13 cellular contexts compared by ENCODE assay signal in genomic region chr2:69902213-69902922, GRCh38. TPM values are rescaled to one million over a fixed set of nuclear protein-coding genes. Genes with fewer than 3 reads are reported as not detected.
A peak's percentile ranks its signal among the peaks of the same experiment; 100 is the strongest.
DNase-seq lines count a peak whose midpoint lies in the region; ATAC-seq and TF ChIP-seq lines count a peak whose summit lies in the region.
"Had no signal": no experiment of that assay in that cellular context is flagged by ENCODE, and none has a peak within 500 bp of the region (broad histone marks: within the 10 kb centered on the region; RNA-seq: fewer than 3 reads in every experiment).

No MANE protein-coding gene starts in this region.

- intact Hi-C loops in activated naive CD4-positive, alpha-beta T cell treated with anti-CD3 and anti-CD28 coated beads for 36 hours (cut with micrococcal nuclease), result no loop called here
- intact Hi-C loops in heart left ventricle (cut with DNase I), result no loop called here
- intact Hi-C loops in transverse colon (cut with DNase I; ENCODE audit: low total_unique reads), result no loop called here

- TF ChIP-seq POLR2A in heart left ventricle (IDR thresholded peaks at IDR 0.05) (no peak), transverse colon (IDR thresholded peaks at IDR 0.05) (no peak)

- WGBS in heart left ventricle, 4 donors, result 58 to 68% (median 62%) methylated on average over 8 of the region's 8 CpGs
- 50 to 57% methylated on average over 8 of the region's 8 CpGs for WGBS in transverse colon (ENCODE audit: low coverage in 1 of 2), 2 donors

- peak overlapping the region; percentile 82 for H3K27ac Mint-ChIP-seq in activated naive CD4-positive, alpha-beta T cell treated with anti-CD3 and anti-CD28 coated beads for 36 hours
- H3K27ac Mint-ChIP-seq in T-helper 17 cell, result peak overlapping the region; percentile 95
- H3K27ac Mint-ChIP-seq: type B pancreatic cell had no signal

- H3K27me3 Mint-ChIP-seq in activated naive CD4-positive, alpha-beta T cell treated with anti-CD3 and anti-CD28 coated beads for 36 hours (ENCODE audit: low read depth), result no peaks in the 10 kb centered on the region
- H3K27me3 Mint-ChIP-seq in T-helper 17 cell, result no peaks in the 10 kb centered on the region
- H3K27me3 Mint-ChIP-seq: type B pancreatic cell had no signal

- H3K27ac ChIP-seq in heart left ventricle (peak overlapping the region in 1 of 12 donors; percentile 66), transverse colon (peak overlapping the region; percentile 9 to 41 (median 30))
- H3K27ac ChIP-seq: epithelial cell of prostate, KMS-11 had no signal

- no peaks in the 10 kb centered on the region for H3K27me3 ChIP-seq in heart left ventricle
- no peaks in the 10 kb centered on the region for H3K27me3 ChIP-seq in transverse colon

- peak; percentile 24 for DNase-seq in activated naive CD4-positive, alpha-beta T cell treated with anti-CD3 and anti-CD28 coated beads for 36 hours
- no peak for DNase-seq in activated naive CD4-positive, alpha-beta T cell treated with anti-CD3 and anti-CD28 coated beads, Interleukin-2, amount 50 U/mL, for 16 hours
- no peak for DNase-seq in T-helper 17 cell
- peak in 3 of 5 donors; percentile 32 to 71 (median 37) for DNase-seq in heart left ventricle
- peak; percentile 24 for DNase-seq in transverse colon
- DNase-seq in NCI-H524 (lab: John Stamatoyannopoulos, UW), result no peak
- DNase-seq: activated effector memory CD4-positive, alpha-beta T cell treated with anti-CD3 and anti-CD28 coated beads, Interleukin-2, amount 50 U/mL, for 16 hours; kidney glomerular epithelial cell had no signal

- ATAC-seq in T-helper 17 cell, result peak; percentile 55
- no peak for ATAC-seq in heart left ventricle
- ATAC-seq in GM18870 (IDR thresholded peaks at IDR 0.05; ENCODE audit: unreplicated experiment), result no peak
- no peak for ATAC-seq in HG02588 (IDR thresholded peaks at IDR 0.05; ENCODE audit: unreplicated experiment)

- H3K36me3 ChIP-seq in heart left ventricle (peaks cover 0 to 94% (median 88%) of the 10 kb centered on the region in 9 donors), transverse colon (peaks cover 0 to 73% (median 23%) of the 10 kb centered on the region in 4 donors)

- peak overlapping the region; percentile 81 for H3K4me3 Mint-ChIP-seq in activated naive CD4-positive, alpha-beta T cell treated with anti-CD3 and anti-CD28 coated beads for 36 hours
- peak overlapping the region; percentile 95 for H3K4me3 Mint-ChIP-seq in T-helper 17 cell
- H3K4me3 Mint-ChIP-seq: type B pancreatic cell had no signal

- H3K4me1 ChIP-seq in heart left ventricle (peaks cover 0 to 19% (median 0%) of the 10 kb centered on the region in 12 donors), transverse colon (peaks cover 0 to 11% (median 2%) of the 10 kb centered on the region in 4 donors)

- peaks cover 33% of the 10 kb centered on the region for H3K36me3 Mint-ChIP-seq in activated naive CD4-positive, alpha-beta T cell treated with anti-CD3 and anti-CD28 coated beads for 36 hours (ENCODE audit: low read depth)
- H3K36me3 Mint-ChIP-seq in T-helper 17 cell (ENCODE audit: low read depth), result peaks cover 6% of the 10 kb centered on the region

- TF ChIP-seq CTCF in heart left ventricle (IDR thresholded peaks at IDR 0.05), result no peak
- no peak for TF ChIP-seq CTCF in transverse colon (IDR thresholded peaks at IDR 0.05)

- no peaks in the 10 kb centered on the region for H3K9me3 Mint-ChIP-seq in activated naive CD4-positive, alpha-beta T cell treated with anti-CD3 and anti-CD28 coated beads for 36 hours
- H3K9me3 Mint-ChIP-seq: type B pancreatic cell had no signal

- CTCF ChIA-PET in activated naive CD4-positive, alpha-beta T cell treated with anti-CD3 and anti-CD28 coated beads for 36 hours (lab: Charles Lee), result interaction anchor here (0.7 to 1.5 kb wide), 7 partner anchors 10 to 401 kb away, joined by 3 to 8 read pairs (median 3); no protein-coding TSS in a partner anchor

- TF ChIP-seq EP300 in transverse colon (IDR thresholded peaks at IDR 0.05; ENCODE audit: low read depth), result no peak

- H3K9me3 ChIP-seq in T-helper 17 cell (ENCODE audit: control insufficient read depth, low read length, poor library complexity, severe bottlenecking) (no peaks in the 10 kb centered on the region), heart left ventricle (no peaks in the 10 kb centered on the region), transverse colon (no peaks in the 10 kb centered on the region)

- H3K4me3 ChIP-seq in heart left ventricle, result peak overlapping the region in 1 of 12 donors; percentile 8
- peak overlapping the region in 1 of 4 donors; percentile 13 for H3K4me3 ChIP-seq in transverse colon

- H3K4me1 Mint-ChIP-seq in activated naive CD4-positive, alpha-beta T cell treated with anti-CD3 and anti-CD28 coated beads for 36 hours (ENCODE audit: low read depth), result peaks cover 47% of the 10 kb centered on the region
- H3K4me1 Mint-ChIP-seq in T-helper 17 cell, result peaks cover 27% of the 10 kb centered on the region

- in situ Hi-C loops in transverse colon (cut with MboI; ENCODE audit: low pct_ligation_motif_present in 1 of 4, low pct_unique_long_range_greater_than_20kb in 1 of 4, low sequenced_read_pairs in 3 of 4), result loop anchor here in 2 of 4 donors (10.0 to 25.0 kb wide), 2 partner anchors 160 to 242 kb away; no protein-coding TSS in a partner anchor

RNA-seq across cellular contexts. Expression of gene SNRNP27, which starts 8.6 kb away (rescaled TPM):
- 10 to 100 TPM; 56.7 to 64.6 TPM for total RNA-seq in activated naive CD4-positive, alpha-beta T cell treated with anti-CD3 and anti-CD28 coated beads for 36 hours
- total RNA-seq in T-helper 17 cell, result 10 to 100 TPM; 33.5 to 38.6 TPM
- total RNA-seq in heart left ventricle, result 10 to 100 TPM; 48.4 to 75.4 (median 55.0) TPM
- 10 to 100 TPM; 37.5 to 97.8 TPM for polyA plus RNA-seq in heart left ventricle
- total RNA-seq in transverse colon, result 10 to 100 TPM in 3 of 4 donors, 1 to 10 TPM in 1; 2.4 to 75.4 (median 63.6) TPM

RNA-seq across cellular contexts. Expression of gene MXD1, which starts 12.5 kb away (rescaled TPM):
- 1 to 10 TPM; 7.6 to 9.6 TPM for total RNA-seq in activated naive CD4-positive, alpha-beta T cell treated with anti-CD3 and anti-CD28 coated beads for 36 hours
- total RNA-seq in T-helper 17 cell (10 to 100 TPM; 45.0 to 46.2 TPM), heart left ventricle (10 to 100 TPM in 1 of 9 donors, 1 to 10 TPM in 8; 3.2 to 17.0 (median 5.1) TPM), transverse colon (100 to 1,000 TPM in 2 of 4 donors, 10 to 100 TPM in 2; 11.7 to 154 (median 113) TPM)
- 1 to 10 TPM; 1.6 to 3.7 TPM for polyA plus RNA-seq in heart left ventricle

RNA-seq across cellular contexts. Expression of gene ASPRV1, which starts 59.1 kb away (rescaled TPM):
- total RNA-seq in activated naive CD4-positive, alpha-beta T cell treated with anti-CD3 and anti-CD28 coated beads for 36 hours, result under 1 TPM; 0.41 to 0.59 TPM
- total RNA-seq in T-helper 17 cell, result 1 to 10 TPM; 1.1 to 1.7 TPM
- total RNA-seq in heart left ventricle, result under 1 TPM in 8 of 9 donors, not detected in 1; 0.28 to 0.94 (median 0.56) TPM
- polyA plus RNA-seq in heart left ventricle, result 1 to 10 TPM in 1 of 2 donors, under 1 TPM in 1; 0.50 to 1.4 TPM
- 1 to 10 TPM in 1 of 4 donors, under 1 TPM in 1, not detected in 2; 0.95 to 1.2 TPM for total RNA-seq in transverse colon

Comparison
In these comparisons a context has a peak if more than half of its experiments do, and no peak if none do; other contexts are left out.
1. DNase-seq: peak in activated naive CD4-positive, alpha-beta T cell treated with anti-CD3 and anti-CD28 coated beads for 36 hours (single experiment), heart left ventricle (3 of 5) and transverse colon (single experiment); none in activated naive CD4-positive, alpha-beta T cell treated with anti-CD3 and anti-CD28 coated beads, Interleukin-2, amount 50 U/mL, for 16 hours (single experiment), T-helper 17 cell (0 of 3) and NCI-H524 (0 of 2).